In genomic region chr3:16923112-16923511, GRCh38 we compare ENCODE assay signal across 20 cellular contexts. TPM values are rescaled to one million over a fixed set of nuclear protein-coding genes. Genes with fewer than 3 reads are reported as not detected.
DNase-seq lines count a peak whose midpoint lies in the region; ATAC-seq and TF ChIP-seq lines count a peak whose summit lies in the region.
"Had no signal": no experiment of that assay in that cellular context is flagged by ENCODE, and none has a peak within 500 bp of the region (broad histone marks: within the 10 kb centered on the region; RNA-seq: fewer than 3 reads in every experiment).

No MANE protein-coding gene starts in this region.

- no peaks in the 10 kb centered on the region for H3K9me2 ChIP-seq in GM23338 (ENCODE audit: insufficient read depth)

- intact Hi-C loops in CD4-positive, alpha-beta T cell (cut with DNase I, micrococcal nuclease): loop anchor here in 1 of 2 experiments (5.0 kb wide), 1 partner anchor 36 kb away; no protein-coding TSS in a partner anchor
- intact Hi-C loops in left colon (cut with DNase I, micrococcal nuclease): no loop called here

- no peak overlapping the region for H3K27ac ChIP-seq in CD4-positive, alpha-beta T cell (ENCODE audit: low read depth, low read length)
- no peak overlapping the region for H3K27ac ChIP-seq in GM23338 (ENCODE audit: low read depth)
- H3K27ac ChIP-seq: Peyer's patch, SJCRH30 had no signal

- POLR2A ChIA-PET in CD4-positive, alpha-beta T cell (lab: Charles Lee): interaction anchor here (0.7 kb wide), 1 partner anchor 112 kb away, joined by 3 read pairs; no protein-coding TSS in a partner anchor
- POLR2A ChIA-PET in naive thymus-derived CD8-positive, alpha-beta T cell (lab: Charles Lee): interaction anchor here (1.0 kb wide), 1 partner anchor 22 kb away, joined by 3 read pairs; no protein-coding TSS in a partner anchor

- H3K4me3 ChIP-seq in GM23338: no peak overlapping the region
- H3K4me3 ChIP-seq: Peyer's patch, SJCRH30 had no signal

- no peak for ATAC-seq in CD4-positive, alpha-beta T cell (ENCODE audit: poor library complexity)
- ATAC-seq in GM23338 (peak; percentile 92), GM21576 (IDR thresholded peaks at IDR 0.05; ENCODE audit: unreplicated experiment) (no peak), left colon (no peak)
- no peak for ATAC-seq in central memory CD8-positive, alpha-beta T cell (replicated peaks; ENCODE audit: extremely low read depth, poor library complexity, severe bottlenecking)
- ATAC-seq in naive thymus-derived CD8-positive, alpha-beta T cell: no peak

- no peaks in the 10 kb centered on the region for H4K20me1 ChIP-seq in GM23338 (replicated peaks; ENCODE audit: insufficient read depth)

- H3K36me3 Mint-ChIP-seq in CD4-positive, alpha-beta T cell (ENCODE audit: low read depth): peaks cover 11% of the 10 kb centered on the region
- H3K36me3 Mint-ChIP-seq in GM23338 (ENCODE audit: low read depth): peaks cover 3% of the 10 kb centered on the region; the same call in 2 of the 3 replicates
- H3K36me3 Mint-ChIP-seq in central memory CD8-positive, alpha-beta T cell (ENCODE audit: insufficient read depth): peaks cover 2% of the 10 kb centered on the region
- peaks cover 0 to 15% (median 2%) of the 10 kb centered on the region in 3 donors for H3K36me3 Mint-ChIP-seq in naive thymus-derived CD8-positive, alpha-beta T cell

- H3K36me3 ChIP-seq in GM23338 (ENCODE audit: insufficient read depth): no peaks in the 10 kb centered on the region
- H3K36me3 ChIP-seq: Peyer's patch, SJCRH30 had no signal

- H3K27ac Mint-ChIP-seq in CD4-positive, alpha-beta T cell: peak overlapping the region; percentile 33
- H3K27ac Mint-ChIP-seq in GM23338: peak overlapping the region; percentile 88
- H3K27ac Mint-ChIP-seq in central memory CD8-positive, alpha-beta T cell (ENCODE audit: low read depth): peak overlapping the region; percentile 30
- peak overlapping the region in 7 of 10 donors; percentile 13 to 67 (median 37) for H3K27ac Mint-ChIP-seq in naive thymus-derived CD8-positive, alpha-beta T cell
- H3K27ac Mint-ChIP-seq: B cell had no signal

- H3K27me3 Mint-ChIP-seq in CD4-positive, alpha-beta T cell: no peaks in the 10 kb centered on the region
- peaks cover 2% of the 10 kb centered on the region for H3K27me3 Mint-ChIP-seq in GM23338 (ENCODE audit: insufficient read depth, low read depth, poor library complexity)
- no peaks in the 10 kb centered on the region for H3K27me3 Mint-ChIP-seq in central memory CD8-positive, alpha-beta T cell
- no peaks in the 10 kb centered on the region for H3K27me3 Mint-ChIP-seq in naive thymus-derived CD8-positive, alpha-beta T cell
- H3K27me3 Mint-ChIP-seq: B cell had no signal

- peaks cover 4% of the 10 kb centered on the region for H3K9me3 Mint-ChIP-seq in CD4-positive, alpha-beta T cell
- peaks cover 11% of the 10 kb centered on the region; the same call in 1 of the 3 replicates for H3K9me3 Mint-ChIP-seq in GM23338
- no peaks in the 10 kb centered on the region for H3K9me3 Mint-ChIP-seq in central memory CD8-positive, alpha-beta T cell
- peaks cover 0 to 14% (median 0%) of the 10 kb centered on the region in 9 donors for H3K9me3 Mint-ChIP-seq in naive thymus-derived CD8-positive, alpha-beta T cell

- no peak for DNase-seq in CD4-positive, alpha-beta T cell
- peak; percentile 26 for DNase-seq in GM23338 (ENCODE audit: low spot score)
- DNase-seq in central memory CD8-positive, alpha-beta T cell (ENCODE audit: low spot score in 2 of 2): no peak
- DNase-seq in naive thymus-derived CD8-positive, alpha-beta T cell: no peak
- no peak for DNase-seq in DMS53 (lab: John Stamatoyannopoulos, UW)
- no peak for DNase-seq in left colon
- DNase-seq: DMS79, HCEC 1CT, KG1, NCI-H1092, NCI-H1436 treated with DMSO at 0.1 percent for 48 hours, NCI-H2029, NCI-H345, NCI-H524, NCI-H82, Peyer's patch, SJCRH30 had no signal

- peak overlapping the region; percentile 13 for H3K4me3 Mint-ChIP-seq in CD4-positive, alpha-beta T cell
- no peak overlapping the region for H3K4me3 Mint-ChIP-seq in GM23338
- H3K4me3 Mint-ChIP-seq in central memory CD8-positive, alpha-beta T cell: no peak overlapping the region
- peak overlapping the region in 4 of 10 donors; percentile 24 to 62 (median 42) for H3K4me3 Mint-ChIP-seq in naive thymus-derived CD8-positive, alpha-beta T cell
- H3K4me3 Mint-ChIP-seq: B cell, CD14-positive monocyte had no signal

- TF ChIP-seq CTCF in CD4-positive, alpha-beta T cell (IDR thresholded peaks at IDR 0.05): no peak
- TF ChIP-seq CTCF in GM23338 (conservative IDR thresholded peaks at IDR 0.05; ENCODE audit: low read depth in 2 of 2): no peak

- H3K9me3 ChIP-seq in CD4-positive, alpha-beta T cell (ENCODE audit: control insufficient read depth, low read length): peaks cover 6% of the 10 kb centered on the region
- H3K9me3 ChIP-seq: Peyer's patch, SJCRH30 had no signal

- H3F3A ChIP-seq in GM23338 (replicated peaks; ENCODE audit: low read depth): no peaks in the 10 kb centered on the region

- CTCF ChIA-PET in CD4-positive, alpha-beta T cell (lab: Charles Lee): no interaction called here

- peaks cover 70% of the 10 kb centered on the region for H3K4me1 Mint-ChIP-seq in CD4-positive, alpha-beta T cell (ENCODE audit: low read depth)
- H3K4me1 Mint-ChIP-seq in GM23338: peaks cover 32% of the 10 kb centered on the region
- H3K4me1 Mint-ChIP-seq in central memory CD8-positive, alpha-beta T cell: peaks cover 47% of the 10 kb centered on the region
- H3K4me1 Mint-ChIP-seq in naive thymus-derived CD8-positive, alpha-beta T cell: peaks cover 24 to 79% (median 62%) of the 10 kb centered on the region in 4 donors

- 0 out of 2 replicates have a peak, but pooled peaks cover 8% of the 10 kb centered on the region for H3K79me2 ChIP-seq in GM23338 (replicated peaks; ENCODE audit: insufficient read depth)

- H2AFZ ChIP-seq in GM23338: no peak overlapping the region

- peaks cover 39% of the 10 kb centered on the region for H3K4me1 ChIP-seq in GM23338 (ENCODE audit: insufficient read depth)
- H3K4me1 ChIP-seq: SJCRH30 had no signal

- H3K27me3 ChIP-seq in CD4-positive, alpha-beta T cell (ENCODE audit: control insufficient read depth, insufficient read depth, low read length): no peaks in the 10 kb centered on the region
- H3K27me3 ChIP-seq in GM23338 (ENCODE audit: insufficient read depth): no peaks in the 10 kb centered on the region
- H3K27me3 ChIP-seq: Peyer's patch, SJCRH30 had no signal

- peak overlapping the region; percentile 30 for H3K4me2 ChIP-seq in GM23338

TF ChIP-seq in GM23338, 12 proteins besides CTCF, POLR2A, EP300 and RAD21:
- no peak for TF ChIP-seq NANOG (IDR thresholded peaks at IDR 0.05; ENCODE audit: borderline replicate concordance)

RNA-seq across cellular contexts. Expression of gene PLCL2, which starts 38.4 kb away (rescaled TPM):
- total RNA-seq in CD4-positive, alpha-beta T cell: 10 to 100 TPM; 35.1 to 36.3 TPM
- total RNA-seq in GM23338 (2014; rRNA removed; shearing (Covaris generic)): 9.2 and 9.7 TPM in 2 replicates
- 1.3 and 1.6 TPM in 2 replicates for polyA plus RNA-seq in GM23338 (2016; fragmentation: Nextera tagmentation; extraction: Ambion mirVana)
- total RNA-seq in naive thymus-derived CD8-positive, alpha-beta T cell: 10 to 100 TPM; 85.0 to 86.3 TPM
- 10 to 100 TPM; 57.7 to 84.4 (median 69.1) TPM for polyA plus RNA-seq in naive thymus-derived CD8-positive, alpha-beta T cell
- total RNA-seq in left colon: 10 to 100 TPM; 15.3 to 28.7 TPM

Comparison
In these comparisons a context has a peak if more than half of its experiments do, and no peak if none do; other contexts are left out.
1. H3K27ac Mint-ChIP-seq: peak in every context shown above with its lines; median percentile 88 in GM23338; 37 in naive thymus-derived CD8-positive, alpha-beta T cell; 33 in CD4-positive, alpha-beta T cell; 30 in central memory CD8-positive, alpha-beta T cell.